ENCODE assay signal across 20 cellular contexts in the genomic region with DNA sequence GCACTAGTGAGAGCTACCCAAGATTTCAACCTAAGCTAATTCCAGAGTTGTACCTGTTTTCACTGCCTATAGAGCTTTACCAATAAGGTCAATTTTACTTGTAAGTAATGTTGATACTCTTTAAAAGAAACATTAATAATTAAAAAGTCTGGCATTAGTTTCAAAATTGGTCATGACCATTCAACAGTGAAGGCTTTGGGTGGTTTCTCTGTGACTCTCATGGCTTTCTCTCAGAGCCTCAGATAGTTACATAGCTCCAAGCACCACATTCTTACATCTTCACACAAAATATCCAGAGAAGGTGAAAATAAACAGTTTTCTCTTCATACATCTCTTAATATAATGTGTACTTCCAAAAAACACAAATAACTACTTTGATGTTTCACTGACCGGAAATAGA.
"Had no signal": no experiment of that assay in that cellular context is flagged by ENCODE, and none has a peak within 500 bp of the region (broad histone marks: within the 10 kb centered on the region; RNA-seq: fewer than 3 reads in every experiment).

No MANE protein-coding gene starts in this region.

- H3K36me3 ChIP-seq: esophagus muscularis mucosa, gastrocnemius medialis, neutrophil, right lobe of liver, suprapubic skin, thyroid gland, uterus had no signal

- H3K27me3 ChIP-seq: esophagus muscularis mucosa, gastrocnemius medialis, neutrophil, right lobe of liver, suprapubic skin, thyroid gland, uterus had no signal

- DNase-seq: effector memory CD8-positive, alpha-beta T cell; gastrocnemius medialis; glutamatergic neuron; islet precursor cell; mammary epithelial cell; naive thymus-derived CD8-positive, alpha-beta T cell; psoas muscle; retina; right lobe of liver; stimulated activated CD4-positive, alpha-beta T cell treated with anti-CD3 and anti-CD28 coated beads, Interleukin-4, amount 100 ng/mL, for 1 hour; stimulated activated CD8-positive, alpha-beta memory T cell treated with anti-CD3 and anti-CD28 coated beads, Interleukin-4, amount 100 ng/mL, for 48 hours; stimulated activated naive CD8-positive, alpha-beta T cell treated with anti-CD3 and anti-CD28 coated beads, Interleukin-15, Interleukin-2, amounts not matched to agents 100 U/mL and 50 U/mL, for 24 hours; thyroid gland; uterus had no signal

- H3K27ac ChIP-seq: epithelial cell of prostate, esophagus muscularis mucosa, gastrocnemius medialis, neutrophil, psoas muscle, right lobe of liver, suprapubic skin, thyroid gland, uterus had no signal

- H3K9me3 ChIP-seq: esophagus muscularis mucosa, gastrocnemius medialis, neutrophil, psoas muscle, right lobe of liver, suprapubic skin, thyroid gland, uterus had no signal

- ATAC-seq: effector memory CD8-positive, alpha-beta T cell; gastrocnemius medialis; left lobe of liver; naive thymus-derived CD8-positive, alpha-beta T cell; psoas muscle; right lobe of liver; stimulated activated effector memory CD8-positive, alpha-beta T cell treated with anti-CD3 and anti-CD28 coated beads, Interleukin-12 subunit alpha, Interleukin-12 subunit beta, amount 100 ng/mL, for 72 hours; stimulated activated naive CD8-positive, alpha-beta T cell treated with anti-CD3 and anti-CD28 coated beads, Interleukin-15, Interleukin-2, amounts not matched to agents 100 U/mL and 50 U/mL, for 24 hours had no signal

- H3K4me3 ChIP-seq: esophagus muscularis mucosa, gastrocnemius medialis, psoas muscle, right lobe of liver, suprapubic skin, thyroid gland, uterus had no signal

- H3K4me1 ChIP-seq: esophagus muscularis mucosa, gastrocnemius medialis, psoas muscle, right lobe of liver, suprapubic skin, thyroid gland, uterus had no signal
